Comparison of ENCODE assay signal across 2 cellular contexts in genomic region chr11:69079891-69080290, GRCh38.
TF ChIP-seq lines count a peak whose summit lies in the region.

No MANE protein-coding gene starts in this region.

TF ChIP-seq in A549, 52 proteins besides CTCF, POLR2A, EP300 and RAD21 (continued from another document):
- TF ChIP-seq MYC (IDR thresholded peaks at IDR 0.05; ENCODE audit: borderline replicate concordance, low read length) (no peak), CHD2 (IDR thresholded peaks at IDR 0.05; ENCODE audit: low read length, partially characterized antibody) (no peak), TP53 (CRISPR knock-in tag; IDR thresholded peaks at IDR 0.05) (no peak), RCOR1 (IDR thresholded peaks at IDR 0.05; ENCODE audit: low read depth, low read length) (no peak), CHD4 (IDR thresholded peaks at IDR 0.05; ENCODE audit: borderline replicate concordance) (no peak), ZSCAN20 (CRISPR knock-in tag; IDR thresholded peaks at IDR 0.05) (no peak), EHF (CRISPR knock-in tag; IDR thresholded peaks at IDR 0.05) (no peak), CBX2 (IDR thresholded peaks at IDR 0.05; ENCODE audit: borderline replicate concordance, low read depth) (no peak), FOXS1 (CRISPR knock-in tag; IDR thresholded peaks at IDR 0.05) (no peak), ZNF302 (CRISPR knock-in tag; IDR thresholded peaks at IDR 0.05) (no peak), ZC3H11A (IDR thresholded peaks at IDR 0.05) (no peak), MAZ (IDR thresholded peaks at IDR 0.05; ENCODE audit: borderline replicate concordance, low read depth, low read length) (no peak)
- TF ChIP-seq, protein P1, sequence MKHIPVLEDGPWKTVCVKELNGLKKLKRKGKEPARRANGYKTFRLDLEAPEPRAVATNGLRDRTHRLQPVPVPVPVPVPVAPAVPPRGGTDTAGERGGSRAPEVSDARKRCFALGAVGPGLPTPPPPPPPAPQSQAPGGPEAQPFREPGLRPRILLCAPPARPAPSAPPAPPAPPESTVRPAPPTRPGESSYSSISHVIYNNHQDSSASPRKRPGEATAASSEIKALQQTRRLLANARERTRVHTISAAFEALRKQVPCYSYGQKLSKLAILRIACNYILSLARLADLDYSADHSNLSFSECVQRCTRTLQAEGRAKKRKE (CRISPR knock-in tag; IDR thresholded peaks at IDR 0.05; ENCODE audit: low read depth) = no peak

TF ChIP-seq in HEK293T, 16 proteins besides CTCF, POLR2A, EP300 and RAD21 (continued from another document):
- TF ChIP-seq FOXA1 (IDR thresholded peaks at IDR 0.05) = no peak
- TF ChIP-seq TARDBP (IDR thresholded peaks at IDR 0.05) = no peak
